In the genomic region with DNA sequence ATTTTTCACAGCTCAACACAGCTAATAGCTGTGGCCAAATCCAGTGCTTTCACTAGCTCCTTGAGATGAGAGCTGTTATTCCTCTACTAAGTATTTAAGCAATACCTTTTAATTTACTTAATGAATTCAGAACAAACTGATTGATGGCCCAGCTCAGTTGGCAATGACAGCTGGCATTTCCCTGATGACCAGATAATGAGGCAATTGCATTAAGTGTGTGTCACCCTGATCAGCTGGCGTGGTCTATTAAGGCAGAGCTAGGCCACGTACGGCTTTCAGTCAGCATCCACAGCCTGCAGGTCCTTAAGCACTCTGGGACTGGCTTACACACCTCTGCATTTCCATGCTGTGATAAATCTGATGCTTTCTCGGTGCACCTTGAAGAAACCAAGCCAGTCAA, we compare ENCODE assay signal across 16 cellular contexts.
"Had no signal": no experiment of that assay in that cellular context is flagged by ENCODE, and none has a peak within 500 bp of the region (broad histone marks: within the 10 kb centered on the region; RNA-seq: fewer than 3 reads in every experiment).

No MANE protein-coding gene starts in this region.

- DNase-seq: activated CD4-positive, alpha-beta T cell treated with anti-CD3 and anti-CD28 coated beads, Interleukin-2, amount 50 U/mL, for 4 hours; activated effector memory CD4-positive, alpha-beta T cell treated with Interleukin-2 at 50 U/mL for 16 hours; activated T-cell treated with anti-CD3 and anti-CD28 coated beads, Interleukin-2, amount 50 U/mL, for 24 hours; amniotic stem cell; immature natural killer cell; left colon; naive thymus-derived CD4-positive, alpha-beta T cell; right lobe of liver; spleen; stimulated activated CD4-positive, alpha-beta T cell treated with anti-CD3 and anti-CD28 coated beads, Interleukin-1b, Interleukin-23, amount 100 ng/mL, for 48 hours; stimulated activated naive CD4-positive, alpha-beta T cell treated with Interleukin-2 at 50 U/mL for 16 hours had no signal

- H3K27me3 ChIP-seq: right lobe of liver, spleen had no signal

- H3K36me3 ChIP-seq: right lobe of liver had no signal

- H3K27ac Mint-ChIP-seq: activated naive CD4-positive, alpha-beta T cell treated with anti-CD3 and anti-CD28 coated beads, Interleukin-2, amount 50 U/mL, for 72 hours; activated T-cell treated with anti-CD3 and anti-CD28 coated beads, Interleukin-2, amount 50 U/mL, for 24 hours; dendritic cell treated with granulocyte-macrophage colony-stimulating factor and Interleukin-4, amounts not matched to agents 40 ng/mL and 50 ng/mL, for 4 days; immature natural killer cell; naive thymus-derived CD4-positive, alpha-beta T cell; progenitor cell of endocrine pancreas had no signal

- ATAC-seq: activated naive CD4-positive, alpha-beta T cell treated with anti-CD3 and anti-CD28 coated beads, Interleukin-2, amount 50 U/mL, for 72 hours; esophagus mucosa; naive thymus-derived CD4-positive, alpha-beta T cell; right lobe of liver had no signal

- H3K36me3 Mint-ChIP-seq: activated naive CD4-positive, alpha-beta T cell treated with anti-CD3 and anti-CD28 coated beads, Interleukin-2, amount 50 U/mL, for 72 hours; brain had no signal

- H3K9me3 Mint-ChIP-seq: activated naive CD4-positive, alpha-beta T cell treated with anti-CD3 and anti-CD28 coated beads, Interleukin-2, amount 50 U/mL, for 72 hours; activated T-cell treated with anti-CD3 and anti-CD28 coated beads, Interleukin-2, amount 50 U/mL, for 24 hours; brain; dendritic cell treated with granulocyte-macrophage colony-stimulating factor and Interleukin-4, amounts not matched to agents 40 ng/mL and 50 ng/mL, for 4 days; immature natural killer cell had no signal

- H3K4me3 Mint-ChIP-seq: activated T-cell treated with anti-CD3 and anti-CD28 coated beads, Interleukin-2, amount 50 U/mL, for 24 hours; brain; dendritic cell treated with granulocyte-macrophage colony-stimulating factor and Interleukin-4, amounts not matched to agents 40 ng/mL and 50 ng/mL, for 4 days; immature natural killer cell; naive thymus-derived CD4-positive, alpha-beta T cell had no signal

- H3K4me1 ChIP-seq: right lobe of liver had no signal

- H3K9me3 ChIP-seq: right lobe of liver, spleen had no signal

- H3K27me3 Mint-ChIP-seq: activated T-cell treated with anti-CD3 and anti-CD28 coated beads, Interleukin-2, amount 50 U/mL, for 24 hours; brain; dendritic cell treated with granulocyte-macrophage colony-stimulating factor and Interleukin-4, amounts not matched to agents 40 ng/mL and 50 ng/mL, for 4 days; naive thymus-derived CD4-positive, alpha-beta T cell had no signal

- H3K4me3 ChIP-seq: right lobe of liver, spleen had no signal

- H3K27ac ChIP-seq: right lobe of liver, spleen had no signal
